Comparison of ENCODE assay signal across 1 cellular context in the genomic region with DNA sequence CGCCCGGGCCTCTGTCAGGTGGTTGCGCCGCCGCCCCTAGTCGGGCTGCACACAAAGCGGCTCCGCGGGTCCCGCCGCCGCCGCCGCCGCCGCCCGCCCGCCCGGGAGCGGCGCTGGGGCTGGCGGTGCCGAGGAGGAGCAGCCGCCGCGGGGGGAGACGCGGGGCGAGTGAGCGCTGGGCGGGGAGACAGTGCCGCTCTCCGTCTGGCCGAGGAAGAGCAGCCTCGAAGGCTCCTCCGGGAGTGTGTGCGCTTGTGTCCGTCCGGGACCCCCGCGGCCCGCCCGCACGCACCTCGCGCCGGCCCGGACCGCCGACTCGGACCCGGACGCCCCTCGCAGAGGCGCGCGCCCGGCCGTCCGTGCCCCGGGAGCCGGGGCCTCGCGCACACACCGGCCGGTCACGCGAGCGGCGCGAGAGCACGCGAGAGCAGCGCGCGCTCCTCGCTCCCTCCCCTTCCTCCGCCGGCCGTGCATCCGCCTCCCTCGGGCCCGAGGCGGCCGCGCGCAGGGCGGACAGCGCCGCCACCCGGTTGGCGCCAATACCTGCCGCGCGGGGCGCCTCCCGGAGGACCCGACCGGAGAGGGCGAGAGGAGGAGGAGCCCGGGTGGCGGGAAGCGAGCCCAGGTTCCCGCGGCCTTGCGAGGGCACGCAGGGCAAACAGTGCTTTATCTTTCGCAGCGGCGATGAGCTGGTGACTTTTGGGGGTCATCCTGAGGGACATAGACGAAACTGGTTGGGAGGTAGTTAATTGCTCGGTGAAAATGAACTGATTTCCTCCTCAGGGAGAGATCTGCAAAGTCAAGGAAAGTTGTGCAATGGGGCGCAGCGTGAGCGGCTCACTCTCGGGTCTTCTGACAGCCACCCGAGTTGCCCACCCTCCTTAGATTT.
TF ChIP-seq lines count a peak whose summit lies in the region.

A gene with protein sequence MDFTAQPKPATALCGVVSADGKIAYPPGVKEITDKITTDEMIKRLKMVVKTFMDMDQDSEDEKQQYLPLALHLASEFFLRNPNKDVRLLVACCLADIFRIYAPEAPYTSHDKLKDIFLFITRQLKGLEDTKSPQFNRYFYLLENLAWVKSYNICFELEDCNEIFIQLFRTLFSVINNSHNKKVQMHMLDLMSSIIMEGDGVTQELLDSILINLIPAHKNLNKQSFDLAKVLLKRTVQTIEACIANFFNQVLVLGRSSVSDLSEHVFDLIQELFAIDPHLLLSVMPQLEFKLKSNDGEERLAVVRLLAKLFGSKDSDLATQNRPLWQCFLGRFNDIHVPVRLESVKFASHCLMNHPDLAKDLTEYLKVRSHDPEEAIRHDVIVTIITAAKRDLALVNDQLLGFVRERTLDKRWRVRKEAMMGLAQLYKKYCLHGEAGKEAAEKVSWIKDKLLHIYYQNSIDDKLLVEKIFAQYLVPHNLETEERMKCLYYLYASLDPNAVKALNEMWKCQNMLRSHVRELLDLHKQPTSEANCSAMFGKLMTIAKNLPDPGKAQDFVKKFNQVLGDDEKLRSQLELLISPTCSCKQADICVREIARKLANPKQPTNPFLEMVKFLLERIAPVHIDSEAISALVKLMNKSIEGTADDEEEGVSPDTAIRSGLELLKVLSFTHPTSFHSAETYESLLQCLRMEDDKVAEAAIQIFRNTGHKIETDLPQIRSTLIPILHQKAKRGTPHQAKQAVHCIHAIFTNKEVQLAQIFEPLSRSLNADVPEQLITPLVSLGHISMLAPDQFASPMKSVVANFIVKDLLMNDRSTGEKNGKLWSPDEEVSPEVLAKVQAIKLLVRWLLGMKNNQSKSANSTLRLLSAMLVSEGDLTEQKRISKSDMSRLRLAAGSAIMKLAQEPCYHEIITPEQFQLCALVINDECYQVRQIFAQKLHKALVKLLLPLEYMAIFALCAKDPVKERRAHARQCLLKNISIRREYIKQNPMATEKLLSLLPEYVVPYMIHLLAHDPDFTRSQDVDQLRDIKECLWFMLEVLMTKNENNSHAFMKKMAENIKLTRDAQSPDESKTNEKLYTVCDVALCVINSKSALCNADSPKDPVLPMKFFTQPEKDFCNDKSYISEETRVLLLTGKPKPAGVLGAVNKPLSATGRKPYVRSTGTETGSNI (N-terminal part only) (minus strand): TSS at position 423 of the 889 bp plus-strand sequence. CDS start 1,334 bp downstream, outside the sequence.

TF ChIP-seq in K562, 482 proteins besides CTCF, POLR2A, EP300 and RAD21 (continued from another document and continues in another):
- TF ChIP-seq, protein P1, sequence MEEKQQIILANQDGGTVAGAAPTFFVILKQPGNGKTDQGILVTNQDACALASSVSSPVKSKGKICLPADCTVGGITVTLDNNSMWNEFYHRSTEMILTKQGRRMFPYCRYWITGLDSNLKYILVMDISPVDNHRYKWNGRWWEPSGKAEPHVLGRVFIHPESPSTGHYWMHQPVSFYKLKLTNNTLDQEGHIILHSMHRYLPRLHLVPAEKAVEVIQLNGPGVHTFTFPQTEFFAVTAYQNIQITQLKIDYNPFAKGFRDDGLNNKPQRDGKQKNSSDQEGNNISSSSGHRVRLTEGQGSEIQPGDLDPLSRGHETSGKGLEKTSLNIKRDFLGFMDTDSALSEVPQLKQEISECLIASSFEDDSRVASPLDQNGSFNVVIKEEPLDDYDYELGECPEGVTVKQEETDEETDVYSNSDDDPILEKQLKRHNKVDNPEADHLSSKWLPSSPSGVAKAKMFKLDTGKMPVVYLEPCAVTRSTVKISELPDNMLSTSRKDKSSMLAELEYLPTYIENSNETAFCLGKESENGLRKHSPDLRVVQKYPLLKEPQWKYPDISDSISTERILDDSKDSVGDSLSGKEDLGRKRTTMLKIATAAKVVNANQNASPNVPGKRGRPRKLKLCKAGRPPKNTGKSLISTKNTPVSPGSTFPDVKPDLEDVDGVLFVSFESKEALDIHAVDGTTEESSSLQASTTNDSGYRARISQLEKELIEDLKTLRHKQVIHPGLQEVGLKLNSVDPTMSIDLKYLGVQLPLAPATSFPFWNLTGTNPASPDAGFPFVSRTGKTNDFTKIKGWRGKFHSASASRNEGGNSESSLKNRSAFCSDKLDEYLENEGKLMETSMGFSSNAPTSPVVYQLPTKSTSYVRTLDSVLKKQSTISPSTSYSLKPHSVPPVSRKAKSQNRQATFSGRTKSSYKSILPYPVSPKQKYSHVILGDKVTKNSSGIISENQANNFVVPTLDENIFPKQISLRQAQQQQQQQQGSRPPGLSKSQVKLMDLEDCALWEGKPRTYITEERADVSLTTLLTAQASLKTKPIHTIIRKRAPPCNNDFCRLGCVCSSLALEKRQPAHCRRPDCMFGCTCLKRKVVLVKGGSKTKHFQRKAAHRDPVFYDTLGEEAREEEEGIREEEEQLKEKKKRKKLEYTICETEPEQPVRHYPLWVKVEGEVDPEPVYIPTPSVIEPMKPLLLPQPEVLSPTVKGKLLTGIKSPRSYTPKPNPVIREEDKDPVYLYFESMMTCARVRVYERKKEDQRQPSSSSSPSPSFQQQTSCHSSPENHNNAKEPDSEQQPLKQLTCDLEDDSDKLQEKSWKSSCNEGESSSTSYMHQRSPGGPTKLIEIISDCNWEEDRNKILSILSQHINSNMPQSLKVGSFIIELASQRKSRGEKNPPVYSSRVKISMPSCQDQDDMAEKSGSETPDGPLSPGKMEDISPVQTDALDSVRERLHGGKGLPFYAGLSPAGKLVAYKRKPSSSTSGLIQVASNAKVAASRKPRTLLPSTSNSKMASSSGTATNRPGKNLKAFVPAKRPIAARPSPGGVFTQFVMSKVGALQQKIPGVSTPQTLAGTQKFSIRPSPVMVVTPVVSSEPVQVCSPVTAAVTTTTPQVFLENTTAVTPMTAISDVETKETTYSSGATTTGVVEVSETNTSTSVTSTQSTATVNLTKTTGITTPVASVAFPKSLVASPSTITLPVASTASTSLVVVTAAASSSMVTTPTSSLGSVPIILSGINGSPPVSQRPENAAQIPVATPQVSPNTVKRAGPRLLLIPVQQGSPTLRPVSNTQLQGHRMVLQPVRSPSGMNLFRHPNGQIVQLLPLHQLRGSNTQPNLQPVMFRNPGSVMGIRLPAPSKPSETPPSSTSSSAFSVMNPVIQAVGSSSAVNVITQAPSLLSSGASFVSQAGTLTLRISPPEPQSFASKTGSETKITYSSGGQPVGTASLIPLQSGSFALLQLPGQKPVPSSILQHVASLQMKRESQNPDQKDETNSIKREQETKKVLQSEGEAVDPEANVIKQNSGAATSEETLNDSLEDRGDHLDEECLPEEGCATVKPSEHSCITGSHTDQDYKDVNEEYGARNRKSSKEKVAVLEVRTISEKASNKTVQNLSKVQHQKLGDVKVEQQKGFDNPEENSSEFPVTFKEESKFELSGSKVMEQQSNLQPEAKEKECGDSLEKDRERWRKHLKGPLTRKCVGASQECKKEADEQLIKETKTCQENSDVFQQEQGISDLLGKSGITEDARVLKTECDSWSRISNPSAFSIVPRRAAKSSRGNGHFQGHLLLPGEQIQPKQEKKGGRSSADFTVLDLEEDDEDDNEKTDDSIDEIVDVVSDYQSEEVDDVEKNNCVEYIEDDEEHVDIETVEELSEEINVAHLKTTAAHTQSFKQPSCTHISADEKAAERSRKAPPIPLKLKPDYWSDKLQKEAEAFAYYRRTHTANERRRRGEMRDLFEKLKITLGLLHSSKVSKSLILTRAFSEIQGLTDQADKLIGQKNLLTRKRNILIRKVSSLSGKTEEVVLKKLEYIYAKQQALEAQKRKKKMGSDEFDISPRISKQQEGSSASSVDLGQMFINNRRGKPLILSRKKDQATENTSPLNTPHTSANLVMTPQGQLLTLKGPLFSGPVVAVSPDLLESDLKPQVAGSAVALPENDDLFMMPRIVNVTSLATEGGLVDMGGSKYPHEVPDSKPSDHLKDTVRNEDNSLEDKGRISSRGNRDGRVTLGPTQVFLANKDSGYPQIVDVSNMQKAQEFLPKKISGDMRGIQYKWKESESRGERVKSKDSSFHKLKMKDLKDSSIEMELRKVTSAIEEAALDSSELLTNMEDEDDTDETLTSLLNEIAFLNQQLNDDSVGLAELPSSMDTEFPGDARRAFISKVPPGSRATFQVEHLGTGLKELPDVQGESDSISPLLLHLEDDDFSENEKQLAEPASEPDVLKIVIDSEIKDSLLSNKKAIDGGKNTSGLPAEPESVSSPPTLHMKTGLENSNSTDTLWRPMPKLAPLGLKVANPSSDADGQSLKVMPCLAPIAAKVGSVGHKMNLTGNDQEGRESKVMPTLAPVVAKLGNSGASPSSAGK (IDR thresholded peaks at IDR 0.05), result peak; percentile 92
- TF ChIP-seq NR2C2 (CRISPR knock-in tag; IDR thresholded peaks at IDR 0.05) (peak; percentile 70; the same call in 1 of the 2 replicates), NR2C2 (tag; IDR thresholded peaks at IDR 0.05) (peak; percentile 62), ZFP36 (IDR thresholded peaks at IDR 0.05; ENCODE audit: low read depth, low read length, partially characterized antibody) (no peak), HMGN3 (IDR thresholded peaks at IDR 0.05; ENCODE audit: borderline replicate concordance, extremely low read depth, insufficient read length, low read depth, low read length) (peak; percentile 80), NFYB (IDR thresholded peaks at IDR 0.05; ENCODE audit: extremely low read depth, insufficient read length) (no peak), BRD9 (IDR thresholded peaks at IDR 0.05; ENCODE audit: low read depth, partially characterized antibody) (peak; percentile 37), NEUROD1 (IDR thresholded peaks at IDR 0.05; ENCODE audit: borderline replicate concordance, low read depth, low read length, partially characterized antibody) (peak; percentile 13), ZNF12 (CRISPR knock-in tag; IDR thresholded peaks at IDR 0.05) (0 out of 2 replicates have a peak, but pooled peaks have one; percentile 50), PCBP2 (IDR thresholded peaks at IDR 0.05; ENCODE audit: low read depth, low read length, poor library complexity, severe bottlenecking) (no peak), BCOR (IDR thresholded peaks at IDR 0.05) (0 out of 2 replicates have a peak, but pooled peaks have one; percentile 7), MCM3 (IDR thresholded peaks at IDR 0.05) (no peak), SPI1 (IDR thresholded peaks at IDR 0.05; ENCODE audit: borderline replicate concordance, low read depth, low read length) (no peak), NCOA1 (IDR thresholded peaks at IDR 0.05; ENCODE audit: low read depth) (no peak), CHD4 (IDR thresholded peaks at IDR 0.05; ENCODE audit: insufficient read depth, insufficient replicate concordance, low read depth, low read length, poor library complexity, severe bottlenecking) (no peak), PHF20 (IDR thresholded peaks at IDR 0.05; ENCODE audit: partially characterized antibody) (peak; percentile 71), YY1 (IDR thresholded peaks at IDR 0.05; ENCODE audit: borderline replicate concordance in 1 of 3, control insufficient read depth in 1 of 3, extremely low read depth in 1 of 3, insufficient read depth in 3 of 3, insufficient read length in 1 of 3, insufficient replicate concordance in 2 of 3, low read depth in 1 of 3, low read length in 2 of 3) (peak in 2 of 3 experiments; percentile 9 to 59), XRCC5 (IDR thresholded peaks at IDR 0.05; ENCODE audit: low read depth, low read length) (peak; percentile 91)
- TF ChIP-seq, protein P2, sequence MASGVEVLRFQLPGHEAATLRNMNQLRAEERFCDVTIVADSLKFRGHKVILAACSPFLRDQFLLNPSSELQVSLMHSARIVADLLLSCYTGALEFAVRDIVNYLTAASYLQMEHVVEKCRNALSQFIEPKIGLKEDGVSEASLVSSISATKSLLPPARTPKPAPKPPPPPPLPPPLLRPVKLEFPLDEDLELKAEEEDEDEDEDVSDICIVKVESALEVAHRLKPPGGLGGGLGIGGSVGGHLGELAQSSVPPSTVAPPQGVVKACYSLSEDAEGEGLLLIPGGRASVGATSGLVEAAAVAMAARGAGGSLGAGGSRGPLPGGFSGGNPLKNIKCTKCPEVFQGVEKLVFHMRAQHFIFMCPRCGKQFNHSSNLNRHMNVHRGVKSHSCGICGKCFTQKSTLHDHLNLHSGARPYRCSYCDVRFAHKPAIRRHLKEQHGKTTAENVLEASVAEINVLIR (CRISPR knock-in tag; IDR thresholded peaks at IDR 0.05), result no peak
- TF ChIP-seq, protein P3, sequence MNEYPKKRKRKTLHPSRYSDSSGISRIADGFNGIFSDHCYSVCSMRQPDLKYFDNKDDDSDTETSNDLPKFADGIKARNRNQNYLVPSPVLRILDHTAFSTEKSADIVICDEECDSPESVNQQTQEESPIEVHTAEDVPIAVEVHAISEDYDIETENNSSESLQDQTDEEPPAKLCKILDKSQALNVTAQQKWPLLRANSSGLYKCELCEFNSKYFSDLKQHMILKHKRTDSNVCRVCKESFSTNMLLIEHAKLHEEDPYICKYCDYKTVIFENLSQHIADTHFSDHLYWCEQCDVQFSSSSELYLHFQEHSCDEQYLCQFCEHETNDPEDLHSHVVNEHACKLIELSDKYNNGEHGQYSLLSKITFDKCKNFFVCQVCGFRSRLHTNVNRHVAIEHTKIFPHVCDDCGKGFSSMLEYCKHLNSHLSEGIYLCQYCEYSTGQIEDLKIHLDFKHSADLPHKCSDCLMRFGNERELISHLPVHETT (CRISPR knock-in tag; conservative IDR thresholded peaks at IDR 0.05 in 1 of 2, IDR thresholded peaks at IDR 0.05 in 1 of 2), result peak in 1 of 2 experiments; percentile 97; a peak in 2 of 4 replicates
- TF ChIP-seq, protein P4, sequence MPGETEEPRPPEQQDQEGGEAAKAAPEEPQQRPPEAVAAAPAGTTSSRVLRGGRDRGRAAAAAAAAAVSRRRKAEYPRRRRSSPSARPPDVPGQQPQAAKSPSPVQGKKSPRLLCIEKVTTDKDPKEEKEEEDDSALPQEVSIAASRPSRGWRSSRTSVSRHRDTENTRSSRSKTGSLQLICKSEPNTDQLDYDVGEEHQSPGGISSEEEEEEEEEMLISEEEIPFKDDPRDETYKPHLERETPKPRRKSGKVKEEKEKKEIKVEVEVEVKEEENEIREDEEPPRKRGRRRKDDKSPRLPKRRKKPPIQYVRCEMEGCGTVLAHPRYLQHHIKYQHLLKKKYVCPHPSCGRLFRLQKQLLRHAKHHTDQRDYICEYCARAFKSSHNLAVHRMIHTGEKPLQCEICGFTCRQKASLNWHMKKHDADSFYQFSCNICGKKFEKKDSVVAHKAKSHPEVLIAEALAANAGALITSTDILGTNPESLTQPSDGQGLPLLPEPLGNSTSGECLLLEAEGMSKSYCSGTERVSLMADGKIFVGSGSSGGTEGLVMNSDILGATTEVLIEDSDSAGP (CRISPR knock-in tag; IDR thresholded peaks at IDR 0.05), result no peak
- TF ChIP-seq, protein P5, sequence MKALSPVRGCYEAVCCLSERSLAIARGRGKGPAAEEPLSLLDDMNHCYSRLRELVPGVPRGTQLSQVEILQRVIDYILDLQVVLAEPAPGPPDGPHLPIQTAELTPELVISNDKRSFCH (CRISPR knock-in tag; IDR thresholded peaks at IDR 0.05), result no peak
- TF ChIP-seq, protein P5 (tag; IDR thresholded peaks at IDR 0.05), result peak; percentile 89
